ENCODE assay signal across 8 cellular contexts in genomic region chr3:40310690-40311089, GRCh38. TPM values are rescaled to one million over a fixed set of nuclear protein-coding genes. Genes with fewer than 3 reads are reported as not detected.
DNase-seq lines count a peak whose midpoint lies in the region; ATAC-seq and TF ChIP-seq lines count a peak whose summit lies in the region.

No MANE protein-coding gene starts in this region.

- ATAC-seq in HG02885 (IDR thresholded peaks at IDR 0.05; ENCODE audit: poor library complexity, unreplicated experiment) = no peak

- H3K4me3 ChIP-seq in cardiac fibroblast (replicated peaks in 1 of 2; ENCODE audit: low read depth in 2 of 2, low read length in 2 of 2) = peak overlapping the region; percentile 88 to 89

- no peaks in the 10 kb centered on the region for H3K9me3 Mint-ChIP-seq in mesothelial cell of epicardium

- H3K36me3 Mint-ChIP-seq in mesothelial cell of epicardium = peaks cover 12% of the 10 kb centered on the region

- peaks cover 22% of the 10 kb centered on the region for H3K4me1 Mint-ChIP-seq in mesothelial cell of epicardium

- in situ Hi-C loops in KBM-7 (cut with MboI; ENCODE audit: low pct_unique_long_range_greater_than_20kb, low sequenced_read_pairs) = loop anchor here (25.0 kb wide), 1 partner anchor 123 kb away; no protein-coding TSS in a partner anchor

- peak overlapping the region; percentile 100 for H3K27ac Mint-ChIP-seq in mesothelial cell of epicardium

- peak overlapping the region; percentile 100 for H3K4me3 Mint-ChIP-seq in mesothelial cell of epicardium

- DNase-seq in Ammon's horn (ENCODE audit: low spot score) = peak; percentile 36
- DNase-seq in KBM-7 = peak; percentile 10
- peak; percentile 51 for DNase-seq in cardiac fibroblast (ENCODE audit: low read depth in 2 of 2)
- DNase-seq in mesothelial cell of epicardium (ENCODE audit: low spot score in 2 of 2, unreplicated experiment in 2 of 2) = no peak
- no peak for DNase-seq in NCI-H2029 treated with DMSO at 0.1 percent for 48 hours (lab: John Stamatoyannopoulos, UW)
- no peak for DNase-seq in NK-92 treated with Interleukin-12 subunit alpha and Interleukin-12 subunit beta, amount 100 ng/mL, for 24 hours (lab: John Stamatoyannopoulos, UW)
- no peak for DNase-seq in NCI-H1930 (lab: John Stamatoyannopoulos, UW)

- H3K27me3 Mint-ChIP-seq in mesothelial cell of epicardium (ENCODE audit: low read depth) = no peaks in the 10 kb centered on the region

- no peak for TF ChIP-seq CTCF in cardiac fibroblast (IDR thresholded peaks at IDR 0.05; ENCODE audit: low read depth, low read length)
- TF ChIP-seq CTCF in mesothelial cell of epicardium (IDR thresholded peaks at IDR 0.05; ENCODE audit: unreplicated experiment) = no peak

RNA-seq across cellular contexts. Expression of gene EIF1B, which starts 1.2 kb away (rescaled TPM):
- total RNA-seq in mesothelial cell of epicardium = 77.1 to 78.2 TPM (median 77.3 TPM) in 3 replicates

Comparison
In these comparisons a context has a peak if more than half of its experiments do, and no peak if none do; other contexts are left out.
1. DNase-seq: peak in Ammon's horn (single experiment), KBM-7 (single experiment) and cardiac fibroblast (2 of 2); none in mesothelial cell of epicardium (0 of 2), NCI-H2029 treated with DMSO at 0.1 percent for 48 hours (single experiment), NK-92 treated with Interleukin-12 subunit alpha and Interleukin-12 subunit beta, amount 100 ng/mL, for 24 hours (single experiment) and NCI-H1930 (0 of 2).